11 cellular contexts compared by ENCODE assay signal in genomic region chr10:109961181-109962001, GRCh38. TPM values are rescaled to one million over a fixed set of nuclear protein-coding genes. Genes with fewer than 3 reads are reported as not detected.
DNase-seq lines count a peak whose midpoint lies in the region; ATAC-seq and TF ChIP-seq lines count a peak whose summit lies in the region.
"Had no signal": no experiment of that assay in that cellular context is flagged by ENCODE, and none has a peak within 500 bp of the region (broad histone marks: within the 10 kb centered on the region; RNA-seq: fewer than 3 reads in every experiment).

No MANE protein-coding gene starts in this region.

- no peaks in the 10 kb centered on the region for H3K36me3 Mint-ChIP-seq in brain
- H3K36me3 Mint-ChIP-seq: stimulated activated effector memory CD8-positive, alpha-beta T cell treated with anti-CD3 and anti-CD28 coated beads, Interleukin-12 subunit alpha, Interleukin-12 subunit beta, amount 100 ng/mL, for 72 hours had no signal

- POLR2A ChIA-PET in A673 (lab: Charles Lee; ENCODE audit: low non-redundant PET) = no interaction called here

- peaks cover 3% of the 10 kb centered on the region for H3K27me3 Mint-ChIP-seq in brain

- H3K27ac Mint-ChIP-seq in brain = peak overlapping the region; percentile 51 to 88 (median 63)
- H3K27ac Mint-ChIP-seq: stimulated activated effector memory CD8-positive, alpha-beta T cell treated with anti-CD3 and anti-CD28 coated beads, Interleukin-12 subunit alpha, Interleukin-12 subunit beta, amount 100 ng/mL, for 72 hours had no signal

- no peaks in the 10 kb centered on the region for H3K36me3 ChIP-seq in A673 (ENCODE audit: insufficient read depth, low read length, poor library complexity, severe bottlenecking)
- no peaks in the 10 kb centered on the region for H3K36me3 ChIP-seq in HUES48 (ENCODE audit: control insufficient read depth, insufficient read depth, low read length)
- no peaks in the 10 kb centered on the region for H3K36me3 ChIP-seq in transverse colon

- BruUV-seq in A673 (replicated peaks; lab: Mats Ljungman, UMichigan) = no TSS peak

- no peak for TF ChIP-seq POLR2A in transverse colon (IDR thresholded peaks at IDR 0.05)

- TF ChIP-seq EP300 in transverse colon (IDR thresholded peaks at IDR 0.05; ENCODE audit: low read depth) = no peak

- no peak overlapping the region for H3K27ac ChIP-seq in A673 (ENCODE audit: low read depth, low read length, poor library complexity, severe bottlenecking)
- H3K27ac ChIP-seq in HUES48 (ENCODE audit: low read depth, low read length) = peak overlapping the region; percentile 58
- peak overlapping the region in 1 of 4 donors; percentile 19 for H3K27ac ChIP-seq in transverse colon
- H3K27ac ChIP-seq: SK-N-MC had no signal

- CTCF ChIA-PET in A673 (lab: Charles Lee) = interaction anchor here (0.5 kb wide), 1 partner anchor 244 kb away, joined by 4 read pairs; no protein-coding TSS in a partner anchor

- peaks cover 66% of the 10 kb centered on the region for H3K4me1 Mint-ChIP-seq in brain

- peak overlapping the region in 2 of 5 experiments; percentile 22 to 31 for H3K4me3 Mint-ChIP-seq in brain
- H3K4me3 Mint-ChIP-seq: stimulated activated effector memory CD8-positive, alpha-beta T cell treated with anti-CD3 and anti-CD28 coated beads, Interleukin-12 subunit alpha, Interleukin-12 subunit beta, amount 100 ng/mL, for 72 hours had no signal

- DNase-seq in A673 (ENCODE audit: low spot score) (peak; percentile 32), iPS-NIHi11 (ENCODE audit: low spot score) (peak; percentile 59), NCI-H187 treated with DMSO at 0.1 percent for 48 hours (lab: John Stamatoyannopoulos, UW) (no peak), transverse colon (no peak)
- DNase-seq: left cardiac atrium had no signal

- H3K4me1 ChIP-seq in A673 (ENCODE audit: insufficient read depth, low read length, poor library complexity, severe bottlenecking) (peaks cover 7% of the 10 kb centered on the region), HUES48 (ENCODE audit: control insufficient read depth, insufficient read depth, low read length) (peaks cover 29% of the 10 kb centered on the region), transverse colon (peaks cover 0 to 25% (median 9%) of the 10 kb centered on the region in 4 donors)

- 53 to 54% methylated on average over 5 of the region's 5 CpGs for WGBS in transverse colon (ENCODE audit: low coverage in 1 of 2), 2 donors

- no peak overlapping the region; the same call in 1 of the 2 replicates for H3K9ac ChIP-seq in HUES48 (ENCODE audit: low read depth, low read length)

- H3K4me3 ChIP-seq in A673 (ENCODE audit: low read depth, low read length, poor library complexity, severe bottlenecking) = no peak overlapping the region
- no peak overlapping the region for H3K4me3 ChIP-seq in HUES48 (ENCODE audit: low read depth, low read length)
- no peak overlapping the region for H3K4me3 ChIP-seq in transverse colon
- H3K4me3 ChIP-seq: SK-N-MC had no signal

- H3K27me3 ChIP-seq in A673 (replicated peaks; ENCODE audit: insufficient read depth, low read depth, low read length, poor library complexity) (no peaks in the 10 kb centered on the region), HUES48 (ENCODE audit: control insufficient read depth, insufficient read depth, low read length) (no peaks in the 10 kb centered on the region), transverse colon (no peaks in the 10 kb centered on the region)

- H3K9me3 ChIP-seq in A673 (ENCODE audit: low read depth, low read length, poor library complexity, severe bottlenecking) (no peaks in the 10 kb centered on the region), HUES48 (ENCODE audit: control insufficient read depth, insufficient read depth, low read length) (no peaks in the 10 kb centered on the region), transverse colon (no peaks in the 10 kb centered on the region)

- TF ChIP-seq CTCF in A673 (conservative IDR thresholded peaks at IDR 0.05; ENCODE audit: low read depth, low read length) (no peak), brain (conservative IDR thresholded peaks at IDR 0.05) (no peak), transverse colon (IDR thresholded peaks at IDR 0.05) (no peak)

- H3K9me3 Mint-ChIP-seq in brain = no peaks in the 10 kb centered on the region
- H3K9me3 Mint-ChIP-seq: stimulated activated effector memory CD8-positive, alpha-beta T cell treated with anti-CD3 and anti-CD28 coated beads, Interleukin-12 subunit alpha, Interleukin-12 subunit beta, amount 100 ng/mL, for 72 hours had no signal

- intact Hi-C loops in A673 (cut with micrococcal nuclease; ENCODE audit: unreplicated experiment) = no loop called here
- intact Hi-C loops in transverse colon (cut with DNase I; ENCODE audit: low total_unique reads) = no loop called here

- no peak for ATAC-seq in HG02884 (IDR thresholded peaks at IDR 0.05; ENCODE audit: unreplicated experiment)
- ATAC-seq in GM18867 (IDR thresholded peaks at IDR 0.05; ENCODE audit: unreplicated experiment) = no peak
- ATAC-seq: left cardiac atrium had no signal

- in situ Hi-C loops in transverse colon (cut with MboI; ENCODE audit: low pct_ligation_motif_present in 1 of 4, low pct_unique_long_range_greater_than_20kb in 1 of 4, low sequenced_read_pairs in 3 of 4) = no loop called here

RNA-seq across cellular contexts. Expression of gene XPNPEP1, which starts 38.1 kb away (rescaled TPM):
- total RNA-seq in A673 (2021) (65.4 and 72.5 TPM in 2 replicates), transverse colon (100 to 1,000 TPM; 108 to 298 (median 127) TPM)
- 43.1 TPM for polyA plus RNA-seq in brain (ENCODE audit: insufficient read depth, low read depth, low replicate concordance)

RNA-seq across cellular contexts. Expression of gene ADD3, which starts 46.4 kb away (rescaled TPM):
- 80.5 and 82.9 TPM in 2 replicates for total RNA-seq in A673 (2021)
- 36.6 TPM for polyA plus RNA-seq in brain (ENCODE audit: insufficient read depth, low read depth, low replicate concordance)
- total RNA-seq in transverse colon = 100 to 1,000 TPM; 175 to 342 (median 258) TPM

Comparison
In these comparisons a context has a peak if more than half of its experiments do, and no peak if none do; other contexts are left out.
1. DNase-seq: peak in A673 (single experiment) and iPS-NIHi11 (single experiment); none in NCI-H187 treated with DMSO at 0.1 percent for 48 hours (single experiment) and transverse colon (single experiment).